13 cellular contexts compared by ENCODE assay signal in genomic region chr5:14206028-14206725, GRCh38.
DNase-seq lines count a peak whose midpoint lies in the region; ATAC-seq and TF ChIP-seq lines count a peak whose summit lies in the region.
"Had no signal": no experiment of that assay in that cellular context is flagged by ENCODE, and none has a peak within 500 bp of the region (broad histone marks: within the 10 kb centered on the region; RNA-seq: fewer than 3 reads in every experiment).

No MANE protein-coding gene starts in this region.

- H3K27ac Mint-ChIP-seq in activated CD8-positive, alpha-beta T cell treated with anti-CD3 and anti-CD28 coated beads, Interleukin-2, amount 10 ng/mL, durations not matched to agents 7 days and 5 days: no peak overlapping the region
- H3K27ac Mint-ChIP-seq: activated naive CD8-positive, alpha-beta T cell treated with anti-CD3 and anti-CD28 coated beads, Interleukin-2, amount 10 ng/mL, durations not matched to agents 7 days and 5 days; dendritic cell treated with granulocyte-macrophage colony-stimulating factor and Interleukin-4, amounts not matched to agents 40 ng/mL and 50 ng/mL, for 4 days had no signal

- H3K9me3 ChIP-seq in PC-9 (ENCODE audit: insufficient read depth, low read depth) (no peaks in the 10 kb centered on the region; the same call in 1 of the 2 replicates), mucosa of rectum (ENCODE audit: control insufficient read depth in 2 of 2, low read length in 2 of 2) (no peaks in the 10 kb centered on the region), hepatocyte (ENCODE audit: low read depth) (no peaks in the 10 kb centered on the region)

- peaks cover 10% of the 10 kb centered on the region for H3K4me1 Mint-ChIP-seq in activated CD8-positive, alpha-beta T cell treated with anti-CD3 and anti-CD28 coated beads, Interleukin-2, amount 10 ng/mL, durations not matched to agents 7 days and 5 days (ENCODE audit: low read depth)

- no peaks in the 10 kb centered on the region for H3K9me3 Mint-ChIP-seq in activated CD8-positive, alpha-beta T cell treated with anti-CD3 and anti-CD28 coated beads, Interleukin-2, amount 10 ng/mL, durations not matched to agents 7 days and 5 days (ENCODE audit: insufficient read depth)
- H3K9me3 Mint-ChIP-seq: activated naive CD8-positive, alpha-beta T cell treated with anti-CD3 and anti-CD28 coated beads, Interleukin-2, amount 10 ng/mL, durations not matched to agents 7 days and 5 days; dendritic cell treated with granulocyte-macrophage colony-stimulating factor and Interleukin-4, amounts not matched to agents 40 ng/mL and 50 ng/mL, for 4 days had no signal

- intact Hi-C loops in PC-9 (cut with micrococcal nuclease; ENCODE audit: unreplicated experiment): no loop called here

- H3K36me3 ChIP-seq in PC-9 (ENCODE audit: low read depth) (peaks cover 9% of the 10 kb centered on the region; the same call in 1 of the 2 replicates), mucosa of rectum (ENCODE audit: control insufficient read depth in 2 of 2, insufficient read depth in 2 of 2, low read length in 2 of 2) (no peaks in the 10 kb centered on the region), hepatocyte (replicated peaks; ENCODE audit: insufficient read depth, low read depth) (no peaks in the 10 kb centered on the region)

- POLR2A ChIA-PET in PC-9 (lab: Charles Lee; ENCODE audit: unreplicated experiment): interaction anchor here (0.7 kb wide), 1 partner anchor 104 kb away, joined by 3 read pairs; no protein-coding TSS in a partner anchor
- POLR2A ChIA-PET in activated CD8-positive, alpha-beta T cell treated with anti-CD3 and anti-CD28 coated beads, Interleukin-2, amount 10 ng/mL, durations not matched to agents 7 days and 5 days (lab: Charles Lee): no interaction called here

- no peak for ATAC-seq in activated CD8-positive, alpha-beta T cell treated with anti-CD3 and anti-CD28 coated beads, Interleukin-2, amount 10 ng/mL, durations not matched to agents 7 days and 5 days
- ATAC-seq: SK-N-SH treated with all-trans-retinoic acid at 6 μM for 48 hours; stimulated activated naive CD8-positive, alpha-beta T cell treated with anti-CD3 and anti-CD28 coated beads, Interleukin-15, Interleukin-2, amounts not matched to agents 100 U/mL and 50 U/mL, for 24 hours had no signal

- H3F3A ChIP-seq in PC-9 (ENCODE audit: insufficient read depth, low read depth): peaks cover 29% of the 10 kb centered on the region

- CTCF ChIA-PET in PC-9 (lab: Charles Lee): no interaction called here
- CTCF ChIA-PET in activated CD8-positive, alpha-beta T cell treated with anti-CD3 and anti-CD28 coated beads, Interleukin-2, amount 10 ng/mL, durations not matched to agents 7 days and 5 days (lab: Charles Lee): no interaction called here

- DNase-seq in PC-9 (no peak), choroid plexus epithelial cell (ENCODE audit: low read depth) (peak; percentile 76), anterior cingulate cortex (lab: John Stamatoyannopoulos, UW) (no peak), hippocampal formation (lab: John Stamatoyannopoulos, UW) (no peak), hepatocyte (ENCODE audit: low spot score) (no peak)
- DNase-seq in activated CD8-positive, alpha-beta T cell treated with anti-CD3 and anti-CD28 coated beads, Interleukin-2, amount 10 ng/mL, durations not matched to agents 7 days and 5 days: no peak
- DNase-seq: activated CD8-positive, alpha-beta memory T cell treated with anti-CD3 and anti-CD28 coated beads, Interleukin-2, amount 50 U/mL, for 4 hours; activated naive CD8-positive, alpha-beta T cell treated with anti-CD3 and anti-CD28 coated beads, Interleukin-2, amount 10 ng/mL, durations not matched to agents 7 days and 5 days; retina; stimulated activated naive CD8-positive, alpha-beta T cell treated with anti-CD3 and anti-CD28 coated beads, Interleukin-15, Interleukin-2, amounts not matched to agents 100 U/mL and 50 U/mL, for 24 hours had no signal

- H3K27me3 ChIP-seq in PC-9 (ENCODE audit: insufficient read depth, low read depth) (no peaks in the 10 kb centered on the region), mucosa of rectum (ENCODE audit: control insufficient read depth in 2 of 2, insufficient read depth in 2 of 2, low read length in 2 of 2) (no peaks in the 10 kb centered on the region), hepatocyte (no peaks in the 10 kb centered on the region)

- peaks cover 12% of the 10 kb centered on the region for H4K20me1 ChIP-seq in PC-9 (ENCODE audit: insufficient read depth)
- H4K20me1 ChIP-seq in hepatocyte (ENCODE audit: insufficient read depth, poor library complexity, severe bottlenecking): peaks cover 10% of the 10 kb centered on the region

- BruUV-seq in PC-9 (replicated peaks; lab: Mats Ljungman, UMichigan): no TSS peak

- H2AFZ ChIP-seq in PC-9 (no peak overlapping the region), hepatocyte (no peak overlapping the region)

- no peaks in the 10 kb centered on the region for H3K36me3 Mint-ChIP-seq in activated CD8-positive, alpha-beta T cell treated with anti-CD3 and anti-CD28 coated beads, Interleukin-2, amount 10 ng/mL, durations not matched to agents 7 days and 5 days (ENCODE audit: low read depth)
- H3K36me3 Mint-ChIP-seq: activated naive CD8-positive, alpha-beta T cell treated with anti-CD3 and anti-CD28 coated beads, Interleukin-2, amount 10 ng/mL, durations not matched to agents 7 days and 5 days had no signal

- H3K4me1 ChIP-seq in PC-9 (replicated peaks; ENCODE audit: insufficient read depth) (peaks cover 15% of the 10 kb centered on the region), mucosa of rectum (ENCODE audit: control insufficient read depth in 2 of 2, insufficient read depth in 2 of 2, low read length in 2 of 2) (peaks cover 70 to 71% of the 10 kb centered on the region in 2 donors), hepatocyte (ENCODE audit: insufficient read depth) (peaks cover 21% of the 10 kb centered on the region)

- WGBS in hepatocyte (ENCODE audit: low lambda C conversion rate, missing lambda C conversion rate): 83% methylated on average over 11 of the region's 11 CpGs

- peaks cover 97% of the 10 kb centered on the region for H3K79me2 ChIP-seq in PC-9 (ENCODE audit: low read depth)
- H3K79me2 ChIP-seq in hepatocyte: peaks cover 86% of the 10 kb centered on the region

- H3K4me2 ChIP-seq in PC-9 (no peak overlapping the region), hepatocyte (no peak overlapping the region)

- peaks cover 18% of the 10 kb centered on the region for H3K27me3 Mint-ChIP-seq in activated CD8-positive, alpha-beta T cell treated with anti-CD3 and anti-CD28 coated beads, Interleukin-2, amount 10 ng/mL, durations not matched to agents 7 days and 5 days (ENCODE audit: low read depth)
- H3K27me3 Mint-ChIP-seq: dendritic cell treated with granulocyte-macrophage colony-stimulating factor and Interleukin-4, amounts not matched to agents 40 ng/mL and 50 ng/mL, for 4 days had no signal

- no peak overlapping the region for H3K4me3 ChIP-seq in PC-9
- H3K4me3 ChIP-seq in choroid plexus epithelial cell (ENCODE audit: low read depth, low read length): no peak overlapping the region
- peak overlapping the region in 1 of 2 donors; percentile 14 for H3K4me3 ChIP-seq in mucosa of rectum (ENCODE audit: low read length in 2 of 2)
- H3K4me3 ChIP-seq in hepatocyte: no peak overlapping the region

- no peaks in the 10 kb centered on the region for H3K9me2 ChIP-seq in PC-9 (ENCODE audit: insufficient read depth)
- H3K9me2 ChIP-seq in hepatocyte (replicated peaks; ENCODE audit: insufficient read depth): no peaks in the 10 kb centered on the region

- TF ChIP-seq CTCF in PC-9 (conservative IDR thresholded peaks at IDR 0.05): no peak
- TF ChIP-seq CTCF in choroid plexus epithelial cell (conservative IDR thresholded peaks at IDR 0.05; ENCODE audit: low read depth, low read length): no peak
- TF ChIP-seq CTCF in hepatocyte (IDR thresholded peaks at IDR 0.05; ENCODE audit: poor library complexity): no peak

- peak overlapping the region; percentile 11; the same call in 1 of the 2 replicates for H3K27ac ChIP-seq in PC-9
- peak overlapping the region; percentile 92 to 96 for H3K27ac ChIP-seq in mucosa of rectum (ENCODE audit: low read depth in 2 of 2, low read length in 2 of 2)
- H3K27ac ChIP-seq in hepatocyte: no peak overlapping the region

- peak overlapping the region in 1 of 2 donors; percentile 60 for H3K9ac ChIP-seq in mucosa of rectum (ENCODE audit: low read depth in 1 of 2, low read length in 2 of 2)

- H3K4me3 Mint-ChIP-seq in activated CD8-positive, alpha-beta T cell treated with anti-CD3 and anti-CD28 coated beads, Interleukin-2, amount 10 ng/mL, durations not matched to agents 7 days and 5 days: no peak overlapping the region
- H3K4me3 Mint-ChIP-seq: activated naive CD8-positive, alpha-beta T cell treated with anti-CD3 and anti-CD28 coated beads, Interleukin-2, amount 10 ng/mL, durations not matched to agents 7 days and 5 days; dendritic cell treated with granulocyte-macrophage colony-stimulating factor and Interleukin-4, amounts not matched to agents 40 ng/mL and 50 ng/mL, for 4 days had no signal
